In the genomic region with DNA sequence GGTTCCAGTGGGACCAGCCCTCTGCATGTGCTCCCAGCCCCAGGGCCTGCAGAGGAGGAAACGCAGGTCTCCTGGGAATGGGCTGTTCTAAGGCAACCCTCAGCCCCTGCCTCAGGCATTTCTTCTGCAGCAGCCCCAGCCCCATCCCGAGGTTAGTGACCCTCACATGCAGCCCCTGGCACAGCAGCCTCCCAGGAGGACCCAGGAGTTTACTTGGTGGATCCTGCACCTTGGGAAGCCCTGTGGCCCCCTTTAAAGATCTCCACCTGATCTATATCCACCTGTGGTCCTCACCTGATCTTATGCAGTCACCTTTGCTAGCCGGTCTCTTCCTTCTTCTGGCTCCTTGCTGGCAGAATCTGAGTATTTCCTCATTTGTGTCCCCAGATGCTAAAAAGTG, we compare ENCODE assay signal across 17 cellular contexts. TPM values are rescaled to one million over a fixed set of nuclear protein-coding genes. Genes with fewer than 3 reads are reported as not detected.
"Had no signal": no experiment of that assay in that cellular context is flagged by ENCODE, and none has a peak within 500 bp of the region (broad histone marks: within the 10 kb centered on the region; RNA-seq: fewer than 3 reads in every experiment).

No MANE protein-coding gene starts in this region.

RNA-seq across cellular contexts. Expression of gene IQCF1, which starts 25.8 kb away (rescaled TPM):
- total RNA-seq: cerebellum, dermis blood vessel endothelial cell, endothelial cell of umbilical vein, epithelial cell of proximal tubule, esophagus squamous epithelium, gastrocnemius medialis, glomerular endothelial cell, heart right ventricle, kidney epithelial cell, left cardiac atrium, left lung, left ventricle myocardium superior, lower leg skin, lower lobe of right lung, lung microvascular endothelial cell, mononuclear cell, mucosa of gallbladder had no signal

RNA-seq across cellular contexts. Expression of gene GPR62, which starts 26.2 kb away (rescaled TPM):
- total RNA-seq: dermis blood vessel endothelial cell, epithelial cell of proximal tubule, kidney epithelial cell, left lung, lower leg skin, lower lobe of right lung, lung microvascular endothelial cell had no signal
